Comparison of ENCODE assay signal across 1 cellular context in genomic region chr3:171871392-171872274, GRCh38.
TF ChIP-seq lines count a peak whose summit lies in the region.

No MANE protein-coding gene starts in this region.

TF ChIP-seq in SK-N-SH treated with all-trans-retinoic acid at 6 μM for 48 hours, 23 proteins besides CTCF, POLR2A, EP300 and RAD21 (continued from another document):
- no peak for TF ChIP-seq TSHZ2 (CRISPR knock-in tag; IDR thresholded peaks at IDR 0.05)
- TF ChIP-seq CSDC2 (CRISPR knock-in tag; IDR thresholded peaks at IDR 0.05): no peak
TF ChIP-seq in SK-N-SH treated with all-trans-retinoic acid at 6 μM for 48 hours: peak in this region for 0.
